Comparison of ENCODE assay signal across 7 cellular contexts in the genomic region with DNA sequence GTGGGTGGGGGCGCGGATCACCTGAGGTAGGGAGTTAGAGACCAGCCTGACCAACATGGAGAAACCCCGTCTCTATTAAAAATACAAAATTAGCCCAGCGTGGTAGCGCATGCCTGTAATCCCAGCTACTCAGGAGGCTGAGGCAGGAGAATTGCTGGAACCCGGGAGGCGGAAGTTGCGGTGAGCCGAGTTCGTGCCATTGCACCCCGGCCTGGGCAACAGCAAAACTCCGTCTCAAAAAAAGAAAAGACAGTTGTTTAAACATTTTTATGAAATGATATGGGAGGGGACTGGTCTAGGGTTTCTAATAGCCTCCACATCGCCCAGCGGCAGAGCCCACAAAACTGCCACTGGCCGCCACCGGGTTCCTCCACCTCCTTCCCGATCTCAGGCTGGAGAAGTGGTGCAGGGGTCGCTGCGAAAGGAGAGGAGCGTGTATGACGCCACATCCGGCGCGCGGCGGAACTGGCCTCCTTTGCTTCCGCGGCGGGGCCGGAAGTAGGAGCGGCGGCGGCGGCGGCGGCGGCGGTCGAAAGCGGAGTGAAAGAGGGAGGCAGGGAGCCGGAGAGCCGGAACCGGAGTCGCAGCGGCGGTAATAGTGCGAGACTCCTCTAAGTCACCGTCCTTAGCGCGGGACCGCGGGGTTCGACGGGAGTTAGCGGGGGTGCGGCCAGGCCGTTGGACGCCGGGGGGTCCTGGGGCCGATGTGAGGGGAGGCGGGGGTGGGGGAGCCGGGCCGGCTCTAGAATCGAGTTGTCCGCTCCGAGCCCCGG. TPM values are rescaled to one million over a fixed set of nuclear protein-coding genes. Genes with fewer than 3 reads are reported as not detected.
DNase-seq lines count a peak whose midpoint lies in the region; ATAC-seq lines count a peak whose summit lies in the region.

Gene PPP4C, plus strand, starts transcription at position 492 of the 773 bp plus-strand sequence. CDS start 384 bp downstream, outside the sequence.

- DNase-seq in NCI-H510A treated with DMSO at 0.1 percent for 48 hours (lab: John Stamatoyannopoulos, UW): peak; percentile 93
- peak; percentile 86 to 87 for DNase-seq in activated CD4-positive, alpha-beta T cell treated with anti-CD3 and anti-CD28 coated beads for 24 hours (ENCODE audit: low read depth in 2 of 2)
- DNase-seq in cerebellum (ENCODE audit: low spot score): peak; percentile 97
- DNase-seq in kidney glomerular epithelial cell (lab: John Stamatoyannopoulos, UW): peak; percentile 68
- DNase-seq in stimulated activated CD4-positive, alpha-beta T cell treated with anti-CD3 and anti-CD28 coated beads, Interleukin-15, amount 100 ng/mL, for 48 hours (ENCODE audit: low read depth in 2 of 2): peak; percentile 85 to 90

- ATAC-seq in GM18520 (IDR thresholded peaks at IDR 0.05; ENCODE audit: unreplicated experiment): peak; percentile 73
- ATAC-seq in HG03159 (IDR thresholded peaks at IDR 0.05; ENCODE audit: unreplicated experiment): peak; percentile 66

RNA-seq across cellular contexts. Expression of gene PPP4C, which starts in this region (rescaled TPM):
- 56.4 TPM for total RNA-seq in cerebellum

Comparison
In these comparisons a context has a peak if more than half of its experiments do, and no peak if none do; other contexts are left out.
1. Peak in every context shown above with its lines: DNase-seq and ATAC-seq.